Comparison of ENCODE assay signal across 8 cellular contexts in the genomic region with DNA sequence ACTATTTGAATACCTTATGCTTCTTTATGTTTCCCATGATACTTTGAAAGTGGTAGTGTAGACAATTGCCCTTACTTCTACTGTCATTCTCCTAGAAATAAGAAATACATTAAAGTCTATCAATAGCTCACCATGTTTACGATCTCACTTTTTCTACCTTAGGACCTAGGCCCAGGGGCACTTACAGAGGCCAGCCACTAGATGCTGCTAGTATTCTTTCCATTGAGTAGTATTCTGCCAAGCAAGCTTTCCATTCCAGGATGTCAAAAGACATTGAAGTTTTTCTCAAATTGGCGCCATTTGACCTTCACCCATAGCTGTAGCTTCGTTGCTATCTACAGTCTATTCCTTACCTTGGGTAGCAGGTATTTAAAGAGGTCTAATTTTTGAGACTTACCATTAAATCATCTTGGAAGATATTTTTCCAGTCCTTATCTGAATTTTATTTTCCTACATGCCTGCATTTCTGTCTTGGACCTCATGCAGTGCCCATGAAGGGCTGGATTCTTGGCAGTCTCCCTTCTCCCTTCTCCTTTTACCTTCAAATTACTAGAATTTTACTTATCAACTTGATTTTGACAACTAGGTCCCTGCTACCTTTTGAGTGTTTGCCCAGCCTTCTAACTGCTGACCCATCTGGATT.
DNase-seq lines count a peak whose midpoint lies in the region; ATAC-seq and TF ChIP-seq lines count a peak whose summit lies in the region.

No MANE protein-coding gene starts in this region.

- no peak for DNase-seq in AG09319 (ENCODE audit: extremely low read depth, low read depth)
- DNase-seq in NCI-H2227 (lab: John Stamatoyannopoulos, UW; ENCODE audit: unreplicated experiment): peak; percentile 45
- peak; percentile 50 for DNase-seq in amniotic stem cell (lab: John Stamatoyannopoulos, UW)
- DNase-seq in inferior parietal cortex (ENCODE audit: extremely low spot score): peak; percentile 86
- DNase-seq in transverse colon: peak; percentile 11
- no peak for DNase-seq in GM19240 (ENCODE audit: insufficient read length, low spot score)

- H3K27me3 ChIP-seq in transverse colon: no peaks in the 10 kb centered on the region

- TF ChIP-seq EP300 in transverse colon (IDR thresholded peaks at IDR 0.05; ENCODE audit: low read depth): no peak

- 19 to 27% methylated on average over 3 of the region's 3 CpGs for WGBS in transverse colon (ENCODE audit: low coverage in 1 of 2), 2 donors

- no peaks in the 10 kb centered on the region for H3K4me1 ChIP-seq in transverse colon

- TF ChIP-seq POLR2A in transverse colon (IDR thresholded peaks at IDR 0.05): no peak

- H3K9me3 ChIP-seq in transverse colon: no peaks in the 10 kb centered on the region

- intact Hi-C loops in transverse colon (cut with DNase I; ENCODE audit: low total_unique reads): no loop called here

- TF ChIP-seq CTCF in AG09319 (IDR thresholded peaks at IDR 0.05; ENCODE audit: low read depth, low read length) (peak; percentile 80), transverse colon (IDR thresholded peaks at IDR 0.05) (peak; percentile 74 to 82 (median 76))

- H3K27ac ChIP-seq in transverse colon: no peak overlapping the region

- H3K4me3 ChIP-seq in transverse colon: no peak overlapping the region

- ATAC-seq in GM18907 (IDR thresholded peaks at IDR 0.05; ENCODE audit: unreplicated experiment) (peak; percentile 85), HG03175 (IDR thresholded peaks at IDR 0.05; ENCODE audit: unreplicated experiment) (peak; percentile 87)

- in situ Hi-C loops in transverse colon (cut with MboI; ENCODE audit: low pct_ligation_motif_present in 1 of 4, low pct_unique_long_range_greater_than_20kb in 1 of 4, low sequenced_read_pairs in 3 of 4): no loop called here

- H3K36me3 ChIP-seq in transverse colon: no peaks in the 10 kb centered on the region

Comparison
In these comparisons a context has a peak if more than half of its experiments do, and no peak if none do; other contexts are left out.
1. DNase-seq: peak in NCI-H2227 (single experiment), amniotic stem cell (single experiment), inferior parietal cortex (single experiment) and transverse colon (single experiment); none in AG09319 (single experiment) and GM19240 (single experiment).